ENCODE assay signal across 29 cellular contexts in genomic region chr10:23467548-23467947, GRCh38.
"Had no signal": no experiment of that assay in that cellular context is flagged by ENCODE, and none has a peak within 500 bp of the region (broad histone marks: within the 10 kb centered on the region; RNA-seq: fewer than 3 reads in every experiment).

No MANE protein-coding gene starts in this region.

- H3K9me3 Mint-ChIP-seq: activated B cell treated with CpG ODN at 0.5 μM for 24 hours; activated CD4-positive, alpha-beta memory T cell treated with anti-CD3 and anti-CD28 coated beads for 36 hours; activated CD4-positive, alpha-beta T cell treated with anti-CD3 and anti-CD28 coated beads, Interleukin-2, amount 10 ng/mL, durations not matched to agents 24 days and 14 days; activated CD8-positive, alpha-beta T cell treated with anti-CD3 and anti-CD28 coated beads for 36 hours; activated naive CD4-positive, alpha-beta T cell treated with anti-CD3 and anti-CD28 coated beads for 36 hours; activated naive CD4-positive, alpha-beta T cell treated with anti-CD3 and anti-CD28 coated beads, Interleukin-2, amount 50 U/mL, for 72 hours; activated naive CD8-positive, alpha-beta T cell treated with anti-CD3 and anti-CD28 coated beads for 36 hours; activated T-cell treated with anti-CD3 and anti-CD28 coated beads, Interleukin-2, amount 50 U/mL, for 24 hours; T-cell had no signal

- H3K27ac Mint-ChIP-seq: activated B cell treated with CpG ODN at 0.5 μM for 24 hours; activated CD4-positive, alpha-beta memory T cell treated with anti-CD3 and anti-CD28 coated beads for 36 hours; activated CD4-positive, alpha-beta T cell treated with anti-CD3 and anti-CD28 coated beads, Interleukin-2, amount 10 ng/mL, durations not matched to agents 24 days and 14 days; activated CD8-positive, alpha-beta memory T cell treated with anti-CD3 and anti-CD28 coated beads, Interleukin-2, amount 10 ng/mL, durations not matched to agents 7 days and 5 days; activated CD8-positive, alpha-beta T cell treated with anti-CD3 and anti-CD28 coated beads for 36 hours; activated naive CD4-positive, alpha-beta T cell treated with anti-CD3 and anti-CD28 coated beads for 36 hours; activated naive CD4-positive, alpha-beta T cell treated with anti-CD3 and anti-CD28 coated beads, Interleukin-2, amount 50 U/mL, for 72 hours; activated naive CD8-positive, alpha-beta T cell treated with anti-CD3 and anti-CD28 coated beads for 36 hours; activated T-cell treated with anti-CD3 and anti-CD28 coated beads, Interleukin-2, amount 50 U/mL, for 24 hours; T-cell; T-helper 17 cell had no signal

- DNase-seq: activated B cell treated with CpG ODN at 0.5 μM for 24 hours; activated CD4-positive, alpha-beta memory T cell treated with anti-CD3 and anti-CD28 coated beads for 36 hours; activated CD4-positive, alpha-beta T cell treated with anti-CD3 and anti-CD28 coated beads for 4 hours; activated CD4-positive, alpha-beta T cell treated with anti-CD3 and anti-CD28 coated beads, Interleukin-2, amount 10 ng/mL, durations not matched to agents 24 days and 14 days; activated CD4-positive, alpha-beta T cell treated with anti-CD3 and anti-CD28 coated beads, Interleukin-2, amount 50 U/mL, for 1 hour; activated CD4-positive, alpha-beta T cell treated with anti-CD3 and anti-CD28 coated beads, Interleukin-2, amount 50 U/mL, for 4 hours; activated CD4-positive, CD25-positive, alpha-beta regulatory T cell treated with anti-CD3 and anti-CD28 coated beads, Interleukin-2, amount 50 U/mL, for 72 hours; activated CD8-positive, alpha-beta memory T cell treated with anti-CD3 and anti-CD28 coated beads for 24 hours; activated CD8-positive, alpha-beta memory T cell treated with anti-CD3 and anti-CD28 coated beads, Interleukin-2, amount 10 ng/mL, durations not matched to agents 7 days and 5 days; activated CD8-positive, alpha-beta memory T cell treated with anti-CD3 and anti-CD28 coated beads, Interleukin-2, amount 50 U/mL, for 48 hours; activated CD8-positive, alpha-beta T cell treated with anti-CD3 and anti-CD28 coated beads for 36 hours; activated effector memory CD4-positive, alpha-beta T cell treated with anti-CD3 and anti-CD28 coated beads, Interleukin-2, amount 50 U/mL, for 16 hours; activated gamma-delta T cell treated with Interleukin-2 at 50 U/mL for 16 hours; activated naive CD4-positive, alpha-beta T cell; activated naive CD4-positive, alpha-beta T cell treated with anti-CD3 and anti-CD28 coated beads for 36 hours; activated naive CD4-positive, alpha-beta T cell treated with anti-CD3 and anti-CD28 coated beads, Interleukin-2, amount 50 U/mL, for 16 hours; activated naive CD8-positive, alpha-beta T cell treated with anti-CD3 and anti-CD28 coated beads for 36 hours; activated T-cell treated with anti-CD3 and anti-CD28 coated beads, Interleukin-2, amount 50 U/mL, for 24 hours; activated T-cell treated with anti-CD3 and anti-CD28 coated beads, Interleukin-2, amount 50 U/mL, for 48 hours; adrenal gland; amniotic stem cell; aorta; body of pancreas; brain microvascular endothelial cell; central memory CD4-positive, alpha-beta T cell; T-cell; T-helper 17 cell; T-helper 9 cell had no signal

- ATAC-seq: activated CD8-positive, alpha-beta memory T cell treated with anti-CD3 and anti-CD28 coated beads, Interleukin-2, amount 10 ng/mL, durations not matched to agents 7 days and 5 days; activated CD8-positive, alpha-beta T cell treated with anti-CD3 and anti-CD28 coated beads for 36 hours; activated naive CD4-positive, alpha-beta T cell treated with anti-CD3 and anti-CD28 coated beads, Interleukin-2, amount 50 U/mL, for 72 hours; body of pancreas; T-cell; T-helper 17 cell had no signal

- H3K4me1 Mint-ChIP-seq: activated CD8-positive, alpha-beta memory T cell treated with anti-CD3 and anti-CD28 coated beads, Interleukin-2, amount 10 ng/mL, durations not matched to agents 7 days and 5 days; T-cell; T-helper 17 cell had no signal

- H3K4me3 Mint-ChIP-seq: activated B cell treated with CpG ODN at 0.5 μM for 24 hours; activated CD4-positive, alpha-beta memory T cell treated with anti-CD3 and anti-CD28 coated beads for 36 hours; activated CD4-positive, alpha-beta T cell treated with anti-CD3 and anti-CD28 coated beads, Interleukin-2, amount 10 ng/mL, durations not matched to agents 24 days and 14 days; activated CD8-positive, alpha-beta memory T cell treated with anti-CD3 and anti-CD28 coated beads, Interleukin-2, amount 10 ng/mL, durations not matched to agents 7 days and 5 days; activated CD8-positive, alpha-beta T cell treated with anti-CD3 and anti-CD28 coated beads for 36 hours; activated naive CD4-positive, alpha-beta T cell treated with anti-CD3 and anti-CD28 coated beads for 36 hours; activated naive CD8-positive, alpha-beta T cell treated with anti-CD3 and anti-CD28 coated beads for 36 hours; activated T-cell treated with anti-CD3 and anti-CD28 coated beads, Interleukin-2, amount 50 U/mL, for 24 hours; T-cell; T-helper 17 cell had no signal

- H3K27me3 Mint-ChIP-seq: activated B cell treated with CpG ODN at 0.5 μM for 24 hours had no signal

- H3K36me3 Mint-ChIP-seq: activated CD4-positive, alpha-beta memory T cell treated with anti-CD3 and anti-CD28 coated beads for 36 hours; activated CD8-positive, alpha-beta memory T cell treated with anti-CD3 and anti-CD28 coated beads, Interleukin-2, amount 10 ng/mL, durations not matched to agents 7 days and 5 days; activated naive CD4-positive, alpha-beta T cell treated with anti-CD3 and anti-CD28 coated beads, Interleukin-2, amount 50 U/mL, for 72 hours; activated naive CD8-positive, alpha-beta T cell treated with anti-CD3 and anti-CD28 coated beads for 36 hours; T-cell had no signal
